Comparison of ENCODE assay signal across 9 cellular contexts in the genomic region with DNA sequence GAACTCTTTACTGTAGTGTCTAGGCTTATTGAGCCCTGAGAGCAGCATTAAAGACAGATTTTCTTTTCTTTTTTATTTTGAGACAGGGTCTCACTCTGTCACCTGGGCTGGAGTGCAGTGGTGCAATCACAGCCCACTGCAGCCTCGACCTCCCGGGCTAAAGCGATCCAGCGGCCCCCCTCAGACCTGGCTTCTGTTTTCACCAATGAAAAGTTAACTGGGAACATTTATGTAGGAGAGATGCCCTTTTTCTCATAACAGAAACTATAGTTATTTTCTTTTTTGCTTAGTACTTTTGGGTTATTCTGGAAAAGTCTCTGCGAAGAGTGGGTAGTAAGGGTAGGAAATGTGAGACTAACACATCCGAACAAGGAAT. TPM values are rescaled to one million over a fixed set of nuclear protein-coding genes. Genes with fewer than 3 reads are reported as not detected.
DNase-seq lines count a peak whose midpoint lies in the region; ATAC-seq, FAIRE-seq and TF ChIP-seq lines count a peak whose summit lies in the region.
"Had no signal": no experiment of that assay in that cellular context is flagged by ENCODE, and none has a peak within 500 bp of the region (broad histone marks: within the 10 kb centered on the region; RNA-seq: fewer than 3 reads in every experiment).

No MANE protein-coding gene starts in this region.

- H3F3A ChIP-seq in neural progenitor cell (ENCODE audit: low read depth), result peaks cover 13% of the 10 kb centered on the region

- TF ChIP-seq RAD21 in H1 (IDR thresholded peaks at IDR 0.05 in 1 of 2, conservative IDR thresholded peaks at IDR 0.05 in 1 of 2; ENCODE audit: low read depth in 2 of 2, low read length in 2 of 2), result no peak

- H2BK15ac ChIP-seq in H1 (ENCODE audit: low read length), result no peak overlapping the region

- 93% methylated on average over 6 of the region's 6 CpGs; no CpG with 5 or more reads in 1 of the 2 experiments for WGBS in H1 (ENCODE audit: extremely low coverage in 1 of 2, insufficient coverage in 1 of 2, insufficient read length in 1 of 2, insufficient replicate concordance in 2 of 2, low coverage in 1 of 2, low lambda C conversion rate in 2 of 2, missing lambda C conversion rate in 1 of 2), 2 experiments

- TF ChIP-seq EP300 in H1 (IDR thresholded peaks at IDR 0.05; ENCODE audit: borderline replicate concordance in 1 of 2, low read depth in 2 of 2, low read length in 2 of 2), result no peak

- peak overlapping the region; percentile 92 for H3K4me2 ChIP-seq in BLaER1
- peak overlapping the region; percentile 98 for H3K4me2 ChIP-seq in OCI-LY3 (ENCODE audit: low read length)
- H3K4me2 ChIP-seq in H1 (ENCODE audit: insufficient read depth in 1 of 2, low read depth in 2 of 2, low read length in 2 of 2), result peak overlapping the region; percentile 81 to 97; a peak in 3 of 4 replicates
- H3K4me2 ChIP-seq in neural progenitor cell, result peak overlapping the region; percentile 97

- no peak overlapping the region for H3K23ac ChIP-seq in H1 (ENCODE audit: insufficient read length)

- DNase-seq in H1 (ENCODE audit: low read depth in 1 of 2, low spot score in 2 of 2) (no peak), neural progenitor cell (ENCODE audit: low spot score) (no peak), DMS153 (lab: John Stamatoyannopoulos, UW) (no peak)

- H2BK12ac ChIP-seq in H1 (ENCODE audit: low read depth, low read length), result no peak overlapping the region

- peaks cover 10% of the 10 kb centered on the region for H3K23me2 ChIP-seq in H1 (ENCODE audit: low read depth, low read length)

- H3K36me3 ChIP-seq in BLaER1, result peaks cover 20% of the 10 kb centered on the region
- peaks cover under 1% of the 10 kb centered on the region for H3K36me3 ChIP-seq in OCI-LY3 (replicated peaks; ENCODE audit: low read depth, low read length)
- H3K36me3 ChIP-seq in H1 (ENCODE audit: control insufficient read depth in 2 of 4, insufficient read depth in 4 of 4, low read length in 3 of 4), result peaks cover 0 to 3% (median 2%) of the 10 kb centered on the region in 4 experiments; a peak in 2 of 8 replicates
- H3K36me3 ChIP-seq in neural progenitor cell, result no peaks in the 10 kb centered on the region

- no peak overlapping the region for H4K91ac ChIP-seq in H1 (replicated peaks; ENCODE audit: insufficient read length, low read length)

- H3K36me3 Mint-ChIP-seq in neural progenitor cell, result peaks cover 8% of the 10 kb centered on the region

- H4K20me1 ChIP-seq in BLaER1 (peaks cover 65% of the 10 kb centered on the region), OCI-LY3 (ENCODE audit: insufficient read depth, low read length) (peaks cover 32% of the 10 kb centered on the region), H1 (replicated peaks in 1 of 2; ENCODE audit: control insufficient read depth in 1 of 2, insufficient read depth in 2 of 2, low read length in 2 of 2) (peaks cover 2 to 9% of the 10 kb centered on the region in 2 experiments), neural progenitor cell (ENCODE audit: low read depth) (peaks cover 33% of the 10 kb centered on the region)

- H2AFZ ChIP-seq in OCI-LY3 (ENCODE audit: low read depth, low read length) (no peak overlapping the region), H1 (ENCODE audit: low read length) (no peak overlapping the region), neural progenitor cell (replicated peaks) (no peak overlapping the region)

- H4K8ac ChIP-seq in H1 (ENCODE audit: extremely low read depth, insufficient read depth, low read length), result no peak overlapping the region

- ATAC-seq in HG02840 (IDR thresholded peaks at IDR 0.05; ENCODE audit: low FRiP score, unreplicated experiment) (no peak), GM18909 (IDR thresholded peaks at IDR 0.05; ENCODE audit: poor library complexity, unreplicated experiment) (no peak), GM18867 (IDR thresholded peaks at IDR 0.05; ENCODE audit: unreplicated experiment) (no peak)

- no peaks in the 10 kb centered on the region for H3K27me3 ChIP-seq in BLaER1
- H3K27me3 ChIP-seq in OCI-LY3 (ENCODE audit: low read depth, low read length), result no peaks in the 10 kb centered on the region
- no peaks in the 10 kb centered on the region for H3K27me3 ChIP-seq in H1 (replicated peaks in 1 of 4; ENCODE audit: control insufficient read depth in 3 of 4, extremely low read depth in 1 of 4, insufficient read depth in 3 of 4, low read length in 3 of 4)
- no peaks in the 10 kb centered on the region for H3K27me3 ChIP-seq in neural progenitor cell

- H3K4me3 ChIP-seq in BLaER1 (peak overlapping the region; percentile 93), OCI-LY3 (ENCODE audit: low read length) (peak overlapping the region; percentile 85), H1 (ENCODE audit: extremely low read depth in 1 of 4, insufficient read depth in 2 of 4, low read depth in 3 of 4, low read length in 4 of 4) (peak overlapping the region in 3 of 4 experiments; percentile 79 to 84 (median 83); a peak in 4 of 8 replicates), neural progenitor cell (peak overlapping the region; percentile 68)

- H3K27ac ChIP-seq in BLaER1, result peak overlapping the region; percentile 97; the same call in 1 of the 2 replicates
- H3K27ac ChIP-seq in OCI-LY3 (ENCODE audit: low read length), result no peak overlapping the region
- H3K27ac ChIP-seq in H1 (ENCODE audit: low read depth, low read length), result no peak overlapping the region
- no peak overlapping the region for H3K27ac ChIP-seq in neural progenitor cell

- H3K9me3 ChIP-seq in BLaER1 (no peaks in the 10 kb centered on the region), OCI-LY3 (ENCODE audit: insufficient read depth, low read length) (no peaks in the 10 kb centered on the region), H1 (ENCODE audit: insufficient read depth in 2 of 2, low read depth in 1 of 2, low read length in 1 of 2) (no peaks in the 10 kb centered on the region), neural progenitor cell (ENCODE audit: low read depth) (no peaks in the 10 kb centered on the region)
- H3K9me3 ChIP-seq: mucosa of descending colon had no signal

- no peak for TF ChIP-seq CTCF in OCI-LY3 (IDR thresholded peaks at IDR 0.05; ENCODE audit: low read depth, low read length)
- no peak for TF ChIP-seq CTCF in H1 (IDR thresholded peaks at IDR 0.05; ENCODE audit: control extremely low read depth in 1 of 3, insufficient read depth in 1 of 3, low read depth in 1 of 3, low read length in 3 of 3)
- no peak for TF ChIP-seq CTCF in neural progenitor cell (IDR thresholded peaks at IDR 0.05)

- H4K5ac ChIP-seq in H1 (ENCODE audit: insufficient read length, low read depth, low read length), result no peak overlapping the region

- H3K9ac ChIP-seq in BLaER1, result peak overlapping the region; percentile 98
- H3K9ac ChIP-seq in OCI-LY3 (ENCODE audit: low read length), result peak overlapping the region; percentile 65
- H3K9ac ChIP-seq in H1 (replicated peaks in 1 of 4; ENCODE audit: extremely low read depth in 1 of 4, low read depth in 3 of 4, low read length in 3 of 4), result 0 out of 7 replicates have a peak overlapping the region, but pooled peaks of 1 of the 4 experiments have one; percentile 58
- no peak overlapping the region for H3K9ac ChIP-seq in neural progenitor cell

- no peak for FAIRE-seq in H1 (lab: Jason Lieb, UNC)

- H3K4me3 Mint-ChIP-seq in neural progenitor cell, result peak overlapping the region; percentile 95

- H2BK20ac ChIP-seq in H1 (ENCODE audit: low read length), result no peak overlapping the region

- TF ChIP-seq POLR2A in H1 (IDR thresholded peaks at IDR 0.05; ENCODE audit: control extremely low read depth in 1 of 2, low read depth in 2 of 2, low read length in 2 of 2), result no peak

- no peak overlapping the region for H3K14ac ChIP-seq in H1 (ENCODE audit: insufficient read length)

- H3K18ac ChIP-seq in H1 (ENCODE audit: extremely low read depth, low read length), result no peak overlapping the region

- H3K79me2 ChIP-seq in OCI-LY3 (ENCODE audit: low read length), result peaks cover 31% of the 10 kb centered on the region
- peaks cover 0 to 40% of the 10 kb centered on the region in 2 experiments; a peak in 3 of 4 replicates for H3K79me2 ChIP-seq in H1 (ENCODE audit: control insufficient read depth in 1 of 2, insufficient read depth in 2 of 2, low read length in 2 of 2)
- peaks cover 55% of the 10 kb centered on the region for H3K79me2 ChIP-seq in neural progenitor cell (ENCODE audit: low read depth)

- H3K4ac ChIP-seq in H1 (replicated peaks; ENCODE audit: insufficient read length, low read depth, low read length), result no peak overlapping the region

- H3K4me1 ChIP-seq in BLaER1 (peaks cover 56% of the 10 kb centered on the region), OCI-LY3 (ENCODE audit: low read length) (peaks cover 24% of the 10 kb centered on the region), H1 (replicated peaks in 1 of 4; ENCODE audit: control insufficient read depth in 3 of 4, insufficient read depth in 4 of 4, low read length in 3 of 4) (peaks cover 0 to 2% (median 0%) of the 10 kb centered on the region in 4 experiments; a peak in 4 of 7 replicates), neural progenitor cell (peaks cover 8% of the 10 kb centered on the region)

- H3K27me3 Mint-ChIP-seq in neural progenitor cell (ENCODE audit: insufficient read depth, low read depth), result peaks cover 2% of the 10 kb centered on the region

- POLR2A ChIA-PET in H1 (lab: Charles Lee; ENCODE audit: partially characterized antibody), result interaction anchor here (0.6 to 4.4 kb wide), 5 partner anchors 8 to 105 kb away, joined by 3 to 31 read pairs (median 3); a partner anchor contains a TSS

- H2BK5ac ChIP-seq in H1 (ENCODE audit: low read depth, low read length), result no peak overlapping the region

- H3K79me1 ChIP-seq in H1 (ENCODE audit: low read depth, low read length), result peaks cover 7% of the 10 kb centered on the region

- no peak overlapping the region for H3K27ac Mint-ChIP-seq in neural progenitor cell

- H3K4me1 Mint-ChIP-seq in neural progenitor cell, result peaks cover 29% of the 10 kb centered on the region

- no peaks in the 10 kb centered on the region for H3K9me3 Mint-ChIP-seq in neural progenitor cell

- CTCF ChIA-PET in H1 (lab: Charles Lee; ENCODE audit: partially characterized antibody), result interaction anchor here (0.7 to 2.5 kb wide), 10 partner anchors 10 to 288 kb away, joined by 3 to 8 read pairs (median 4); a partner anchor contains a TSS

- no peak overlapping the region for H2BK120ac ChIP-seq in H1 (replicated peaks; ENCODE audit: low read depth, low read length)

- H2AK5ac ChIP-seq in H1 (ENCODE audit: low read depth, low read length), result no peak overlapping the region

- no peak overlapping the region for H3K56ac ChIP-seq in H1 (replicated peaks; ENCODE audit: insufficient read length, low read depth, low read length)

RNA-seq across cellular contexts. Expression of a gene that starts 1.5 kb away (rescaled TPM):
- 47.1 and 48.5 TPM in 2 replicates for total RNA-seq in H1 (2021; fragmentation: NEBNext Ultra II Directional; extraction: Animal tissue kit (Norgen Biotek cat#: 25700))
- polyA plus RNA-seq in H1 (2011; rRNA removed), result 15.4 and 29.5 TPM in 2 replicates
- polyA plus RNA-seq in H1 (2011; cell fraction: cytosol; rRNA removed), result 19.4 TPM
- 8.9 TPM for polyA plus RNA-seq in H1 (2011; cell fraction: nucleus; rRNA removed)
- polyA plus RNA-seq in H1 (2012, experiment 1 of 2), result 32.1 to 52.5 TPM (median 38.8 TPM) in 4 replicates
- 12.7 TPM for polyA plus RNA-seq in H1 (2012, experiment 2 of 2)
- polyA plus RNA-seq in H1 (2013, experiment 1 of 2), result 33.5 TPM
- 32.1 TPM for polyA plus RNA-seq in H1 (2013, experiment 2 of 2)
- polyA minus RNA-seq in H1 (2011; rRNA and poly(A)+ RNA removed), result 14.0 and 18.3 TPM in 2 replicates
- 17.2 TPM for polyA minus RNA-seq in H1 (2011; cell fraction: cytosol; rRNA and poly(A)+ RNA removed)
- 12.2 TPM for polyA minus RNA-seq in H1 (2011; cell fraction: nucleus; rRNA and poly(A)+ RNA removed)
- total RNA-seq in neural progenitor cell (ENCODE audit: low replicate concordance), result 32.5 and 39.1 TPM in 2 replicates

RNA-seq across cellular contexts. Expression of a gene that starts 10.1 kb away (rescaled TPM):
- 20.7 and 21.6 TPM in 2 replicates for total RNA-seq in H1 (2021; fragmentation: NEBNext Ultra II Directional; extraction: Animal tissue kit (Norgen Biotek cat#: 25700))
- 8.3 and 12.2 TPM in 2 replicates for polyA plus RNA-seq in H1 (2011; rRNA removed)
- 9.7 TPM for polyA plus RNA-seq in H1 (2011; cell fraction: cytosol; rRNA removed)
- 20.1 TPM for polyA plus RNA-seq in H1 (2011; cell fraction: nucleus; rRNA removed)
- polyA plus RNA-seq in H1 (2012, experiment 1 of 2), result 8.1 to 13.1 TPM (median 11.7 TPM) in 4 replicates
- polyA plus RNA-seq in H1 (2012, experiment 2 of 2), result 9.3 TPM
- polyA plus RNA-seq in H1 (2013, experiment 1 of 2), result 8.7 TPM
- polyA plus RNA-seq in H1 (2013, experiment 2 of 2), result 8.0 TPM
- 12.2 and 17.5 TPM in 2 replicates for polyA minus RNA-seq in H1 (2011; rRNA and poly(A)+ RNA removed)
- polyA minus RNA-seq in H1 (2011; cell fraction: cytosol; rRNA and poly(A)+ RNA removed), result 11.9 TPM
- polyA minus RNA-seq in H1 (2011; cell fraction: nucleus; rRNA and poly(A)+ RNA removed), result 11.0 TPM
- total RNA-seq in neural progenitor cell (ENCODE audit: low replicate concordance), result 5.8 and 19.8 TPM in 2 replicates
